24 cellular contexts compared by ENCODE assay signal in the genomic region with DNA sequence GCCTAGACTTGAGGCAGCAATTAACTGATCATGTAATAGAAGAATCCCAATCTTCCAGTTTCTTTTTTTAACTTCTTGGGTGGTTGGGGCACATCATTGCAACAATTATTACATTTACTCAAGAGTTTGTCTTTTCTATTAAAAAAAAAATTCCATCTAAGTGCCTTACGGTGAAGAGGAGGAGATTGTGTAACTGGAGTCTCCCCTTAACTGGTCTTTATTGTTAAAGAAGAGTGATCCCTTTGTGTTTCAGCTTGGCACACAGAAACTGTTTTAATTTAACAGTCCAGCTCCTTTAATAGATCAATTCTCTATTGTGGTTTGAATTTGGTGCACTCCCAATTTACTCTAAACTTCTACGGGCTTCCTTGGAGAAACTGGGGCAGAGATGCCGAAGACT.
DNase-seq lines count a peak whose midpoint lies in the region; ATAC-seq and TF ChIP-seq lines count a peak whose summit lies in the region.
"Had no signal": no experiment of that assay in that cellular context is flagged by ENCODE, and none has a peak within 500 bp of the region (broad histone marks: within the 10 kb centered on the region; RNA-seq: fewer than 3 reads in every experiment).

No MANE protein-coding gene starts in this region.

- no peak overlapping the region for H3K9ac ChIP-seq in mammary epithelial cell (ENCODE audit: insufficient read depth, low read length)

- H4K20me1 ChIP-seq in mammary epithelial cell (ENCODE audit: insufficient read depth, low read length) (no peaks in the 10 kb centered on the region), PC-9 (ENCODE audit: insufficient read depth) (no peaks in the 10 kb centered on the region)

- ATAC-seq in Panc1 = no peak
- peak; percentile 59 for ATAC-seq in sciatic nerve
- no peak for ATAC-seq in GM18909 (IDR thresholded peaks at IDR 0.05; ENCODE audit: poor library complexity, unreplicated experiment)

- no peaks in the 10 kb centered on the region for H3K27me3 ChIP-seq in Panc1 (ENCODE audit: control insufficient read depth, insufficient read depth, low read length)
- H3K27me3 ChIP-seq in mammary epithelial cell (ENCODE audit: insufficient read depth, low read length) = no peaks in the 10 kb centered on the region
- H3K27me3 ChIP-seq in PC-9 (ENCODE audit: insufficient read depth, low read depth) = no peaks in the 10 kb centered on the region
- H3K27me3 ChIP-seq: BE2C had no signal

- DNase-seq in NCI-H2107 treated with DMSO at 0.1 percent for 48 hours (lab: John Stamatoyannopoulos, UW; ENCODE audit: unreplicated experiment) = peak; percentile 24
- no peak for DNase-seq in NCI-H2107 (lab: John Stamatoyannopoulos, UW)
- DNase-seq in Panc1 (ENCODE audit: low read depth, low spot score) = no peak
- peak; percentile 45 for DNase-seq in mammary epithelial cell
- DNase-seq in sciatic nerve (ENCODE audit: low spot score) = no peak
- no peak for DNase-seq in activated CD4-positive, alpha-beta T cell treated with anti-CD3 and anti-CD28 coated beads for 4 hours
- DNase-seq in PC-9 = no peak
- DNase-seq: 8988T, ACHN, BE2C, DMS53, HCEC 1CT, Karpas-422, MV-4-11, NCI-H1105, NCI-H1436 treated with DMSO at 0.1 percent for 48 hours, NCI-H187 treated with DMSO at 0.1 percent for 48 hours, NCI-H2227 treated with DMSO at 0.1 percent for 48 hours, NCI-H526 treated with DMSO at 0.1 percent for 48 hours, SHP77, SW 1271 had no signal

- no peaks in the 10 kb centered on the region for H3K36me3 ChIP-seq in Panc1 (ENCODE audit: control insufficient read depth, insufficient read depth, low read length)
- no peaks in the 10 kb centered on the region for H3K36me3 ChIP-seq in mammary epithelial cell (ENCODE audit: insufficient read depth, low read length)
- H3K36me3 ChIP-seq in PC-9 (ENCODE audit: low read depth) = no peaks in the 10 kb centered on the region
- H3K36me3 ChIP-seq: BE2C had no signal

- H3K4me3 ChIP-seq in Panc1 (ENCODE audit: low read depth in 2 of 2, low read length in 2 of 2) (no peak overlapping the region), mammary epithelial cell (replicated peaks in 1 of 3; ENCODE audit: insufficient read depth in 1 of 3, low read depth in 2 of 3, low read length in 3 of 3) (no peak overlapping the region), PC-9 (no peak overlapping the region)
- H3K4me3 ChIP-seq: SK-N-MC had no signal

- H3K9me3 ChIP-seq in Panc1 (ENCODE audit: control insufficient read depth, insufficient read depth, low read depth, low read length) (no peaks in the 10 kb centered on the region), mammary epithelial cell (replicated peaks; ENCODE audit: insufficient read depth, low read length) (no peaks in the 10 kb centered on the region), PC-9 (ENCODE audit: insufficient read depth, low read depth) (no peaks in the 10 kb centered on the region)
- H3K9me3 ChIP-seq: BE2C had no signal

- H3F3A ChIP-seq in PC-9 (ENCODE audit: insufficient read depth, low read depth) = peaks cover 43% of the 10 kb centered on the region

- in situ Hi-C loops in Panc1 (cut with HindIII; ENCODE audit: low pct_unique_long_range_greater_than_20kb, low sequenced_read_pairs) (no loop called here), mammary epithelial cell (cut with MboI; ENCODE audit: low sequenced_read_pairs in 2 of 2) (no loop called here)

- BruUV-seq in Panc1 (replicated peaks; lab: Mats Ljungman, UMichigan) (no TSS peak), mammary epithelial cell (replicated peaks; lab: Mats Ljungman, UMichigan) (no TSS peak), PC-9 (replicated peaks; lab: Mats Ljungman, UMichigan) (no TSS peak)

- dilution Hi-C loops in mammary epithelial cell (cut with HindIII; ENCODE audit: low sequenced_read_pairs) = loop anchor here (10.0 kb wide), 1 partner anchor 1156 kb away; a partner anchor contains a TSS

- CTCF ChIA-PET in Panc1 (lab: Charles Lee) = no interaction called here
- CTCF ChIA-PET in mammary epithelial cell (lab: Charles Lee; ENCODE audit: low non-redundant PET) = no interaction called here
- CTCF ChIA-PET in PC-9 (lab: Charles Lee) = no interaction called here

- intact Hi-C loops in Panc1 (cut with micrococcal nuclease; ENCODE audit: unreplicated experiment) = loop anchor here (10.0 kb wide), 1 partner anchor 506 kb away; a partner anchor contains a TSS
- intact Hi-C loops in mammary epithelial cell (cut with micrococcal nuclease) = loop anchor here (10.0 kb wide), 1 partner anchor 1476 kb away; no protein-coding TSS in a partner anchor
- intact Hi-C loops in sciatic nerve (cut with DNase I) = no loop called here
- intact Hi-C loops in PC-9 (cut with micrococcal nuclease; ENCODE audit: unreplicated experiment) = loop anchor here (10.0 kb wide), 1 partner anchor 1476 kb away; no protein-coding TSS in a partner anchor

- H3K9me2 ChIP-seq in PC-9 (ENCODE audit: insufficient read depth) = no peaks in the 10 kb centered on the region

- H3K27ac ChIP-seq in Panc1 (ENCODE audit: low read length) = peak overlapping the region; percentile 81; the same call in 1 of the 2 replicates
- H3K27ac ChIP-seq in mammary epithelial cell (ENCODE audit: insufficient read depth, low read depth, low read length) = peak overlapping the region; percentile 51
- no peak overlapping the region for H3K27ac ChIP-seq in PC-9
- H3K27ac ChIP-seq: RWPE1, SK-N-MC had no signal

- H3K79me2 ChIP-seq in mammary epithelial cell (ENCODE audit: insufficient read depth, low read length) (peaks cover 76% of the 10 kb centered on the region), PC-9 (ENCODE audit: low read depth) (peaks cover 71% of the 10 kb centered on the region)

- POLR2A ChIA-PET in Panc1 (lab: Charles Lee) = no interaction called here
- POLR2A ChIA-PET in PC-9 (lab: Charles Lee; ENCODE audit: unreplicated experiment) = interaction anchor here (0.6 kb wide), 1 partner anchor 75 kb away, joined by 7 read pairs; no protein-coding TSS in a partner anchor

- H2AFZ ChIP-seq in mammary epithelial cell (ENCODE audit: low read depth, low read length) = no peak overlapping the region
- H2AFZ ChIP-seq in PC-9 = no peak overlapping the region

- 14% methylated on average over 3 of the region's 3 CpGs for WGBS in mammary epithelial cell (ENCODE audit: low coverage, missing lambda C conversion rate)

- TF ChIP-seq CTCF in Panc1 (IDR thresholded peaks at IDR 0.05) (no peak), mammary epithelial cell (conservative IDR thresholded peaks at IDR 0.05 in 1 of 2, IDR thresholded peaks at IDR 0.05 in 1 of 2; ENCODE audit: extremely low read depth in 1 of 2, insufficient read depth in 1 of 2, low read depth in 1 of 2, low read length in 2 of 2) (no peak), PC-9 (conservative IDR thresholded peaks at IDR 0.05) (no peak)

- H3K4me2 ChIP-seq in mammary epithelial cell (ENCODE audit: insufficient read depth, low read depth, low read length) = peak overlapping the region; percentile 75
- H3K4me2 ChIP-seq in PC-9 = no peak overlapping the region

- H3K4me1 ChIP-seq in Panc1 (ENCODE audit: control insufficient read depth, insufficient read depth, low read length) (peaks cover 72% of the 10 kb centered on the region), mammary epithelial cell (ENCODE audit: insufficient read depth, low read length) (peaks cover 75% of the 10 kb centered on the region), PC-9 (replicated peaks; ENCODE audit: insufficient read depth) (peaks cover 95% of the 10 kb centered on the region)

Comparison
In these comparisons a context has a peak if more than half of its experiments do, and no peak if none do; other contexts are left out.
1. DNase-seq: peak in NCI-H2107 treated with DMSO at 0.1 percent for 48 hours (single experiment) and mammary epithelial cell (single experiment); none in NCI-H2107 (single experiment), Panc1 (single experiment), sciatic nerve (single experiment), activated CD4-positive, alpha-beta T cell treated with anti-CD3 and anti-CD28 coated beads for 4 hours (0 of 2) and PC-9 (0 of 2).